In genomic region chr2:17752892-17753802, GRCh38 we compare ENCODE assay signal across 8 cellular contexts. TPM values are rescaled to one million over a fixed set of nuclear protein-coding genes. Genes with fewer than 3 reads are reported as not detected.
DNase-seq lines count a peak whose midpoint lies in the region; TF ChIP-seq lines count a peak whose summit lies in the region.

No MANE protein-coding gene starts in this region.

- no peaks in the 10 kb centered on the region for H3K9me3 ChIP-seq in WERI-Rb-1 (ENCODE audit: severe bottlenecking)
- no peaks in the 10 kb centered on the region for H3K9me3 ChIP-seq in effector memory CD4-positive, alpha-beta T cell (ENCODE audit: control insufficient read depth, low read length)

- TF ChIP-seq CTCF in 22Rv1 (IDR thresholded peaks at IDR 0.05): no peak
- no peak for TF ChIP-seq CTCF in WERI-Rb-1 (IDR thresholded peaks at IDR 0.05; ENCODE audit: low read depth, low read length)

- H3K4me1 ChIP-seq in effector memory CD4-positive, alpha-beta T cell (ENCODE audit: control insufficient read depth, insufficient read depth, low read length, poor library complexity, severe bottlenecking): peaks cover 12% of the 10 kb centered on the region

- peak overlapping the region; percentile 95 for H3K27ac ChIP-seq in 22Rv1
- H3K27ac ChIP-seq in WERI-Rb-1: peak overlapping the region; percentile 98
- H3K27ac ChIP-seq in effector memory CD4-positive, alpha-beta T cell (ENCODE audit: insufficient read depth, low read length, poor library complexity, severe bottlenecking): peak overlapping the region; percentile 97

- H3K36me3 Mint-ChIP-seq in stimulated activated naive CD8-positive, alpha-beta T cell treated with anti-CD3 and anti-CD28 coated beads, Interleukin-15, Interleukin-2, amounts not matched to agents 100 ng/mL and 50 ng/mL, for 24 hours (ENCODE audit: low read depth): peaks cover 7% of the 10 kb centered on the region

- H3K27me3 ChIP-seq in WERI-Rb-1 (ENCODE audit: insufficient read depth, low read depth, severe bottlenecking): no peaks in the 10 kb centered on the region
- no peaks in the 10 kb centered on the region for H3K27me3 ChIP-seq in effector memory CD4-positive, alpha-beta T cell (replicated peaks; ENCODE audit: control insufficient read depth, insufficient read depth, low read length, poor library complexity, severe bottlenecking)

- H3K4me3 Mint-ChIP-seq in stimulated activated naive CD8-positive, alpha-beta T cell treated with anti-CD3 and anti-CD28 coated beads, Interleukin-15, Interleukin-2, amounts not matched to agents 100 ng/mL and 50 ng/mL, for 24 hours: peak overlapping the region; percentile 98

- H3K4me3 ChIP-seq in WERI-Rb-1 (ENCODE audit: low read depth, low read length): peak overlapping the region; percentile 91
- H3K4me3 ChIP-seq in effector memory CD4-positive, alpha-beta T cell (ENCODE audit: insufficient read depth, low read depth, low read length, poor library complexity, severe bottlenecking): peak overlapping the region; percentile 98

- H3K36me3 ChIP-seq in WERI-Rb-1: peaks cover 13% of the 10 kb centered on the region
- no peaks in the 10 kb centered on the region for H3K36me3 ChIP-seq in effector memory CD4-positive, alpha-beta T cell (ENCODE audit: control insufficient read depth, insufficient read depth, low read length)

- H3K27me3 Mint-ChIP-seq in stimulated activated naive CD8-positive, alpha-beta T cell treated with anti-CD3 and anti-CD28 coated beads, Interleukin-15, Interleukin-2, amounts not matched to agents 100 ng/mL and 50 ng/mL, for 24 hours: no peaks in the 10 kb centered on the region

- DNase-seq in GF-D8 (lab: John Stamatoyannopoulos, UW) (peak; percentile 27), HCEC 1CT (peak; percentile 33), M059J (ENCODE audit: low read depth) (peak; percentile 67), WERI-Rb-1 (peak; percentile 62), mesenteric fat pad (ENCODE audit: low spot score) (peak; percentile 85)
- DNase-seq in effector memory CD4-positive, alpha-beta T cell: peak in 2 of 3 donors; percentile 2 to 24

- H3K27ac Mint-ChIP-seq in stimulated activated naive CD8-positive, alpha-beta T cell treated with anti-CD3 and anti-CD28 coated beads, Interleukin-15, Interleukin-2, amounts not matched to agents 100 ng/mL and 50 ng/mL, for 24 hours: peak overlapping the region; percentile 74

- peaks cover 39% of the 10 kb centered on the region for H3K4me1 Mint-ChIP-seq in stimulated activated naive CD8-positive, alpha-beta T cell treated with anti-CD3 and anti-CD28 coated beads, Interleukin-15, Interleukin-2, amounts not matched to agents 100 ng/mL and 50 ng/mL, for 24 hours (ENCODE audit: low read depth)

- no peaks in the 10 kb centered on the region for H3K9me3 Mint-ChIP-seq in stimulated activated naive CD8-positive, alpha-beta T cell treated with anti-CD3 and anti-CD28 coated beads, Interleukin-15, Interleukin-2, amounts not matched to agents 100 ng/mL and 50 ng/mL, for 24 hours

RNA-seq across cellular contexts. Expression of gene SMC6, which starts 0.5 kb away (rescaled TPM):
- 12.5 and 12.9 TPM in 2 replicates for total RNA-seq in M059J (2014; rRNA removed; shearing (Covaris generic))
- total RNA-seq in mesenteric fat pad: 10.9 TPM

RNA-seq across cellular contexts. Expression of gene GEN1, which starts 0.8 kb away (rescaled TPM):
- 7.1 and 11.3 TPM in 2 replicates for total RNA-seq in M059J (2014; rRNA removed; shearing (Covaris generic))
- total RNA-seq in mesenteric fat pad: 5.1 TPM

Comparison
In these comparisons a context has a peak if more than half of its experiments do, and no peak if none do; other contexts are left out.
1. Peak in every context shown above with its lines: DNase-seq, H3K4me3 ChIP-seq and H3K27ac ChIP-seq.
2. DNase-seq: peak in every context shown above with its lines; median percentile 85 in mesenteric fat pad; 67 in M059J; 62 in WERI-Rb-1; 33 in HCEC 1CT; 27 in GF-D8; 13 in effector memory CD4-positive, alpha-beta T cell.